In genomic region chr1:38013027-38013588, GRCh38 we compare ENCODE assay signal across 1 cellular context.
TF ChIP-seq lines count a peak whose summit lies in the region.

No MANE protein-coding gene starts in this region.

TF ChIP-seq in HepG2, 621 proteins besides CTCF, POLR2A, EP300 and RAD21 (continued from another document):
- no peak for TF ChIP-seq CSRNP2 (CRISPR knock-in tag; conservative IDR thresholded peaks at IDR 0.05; ENCODE audit: low read depth)
- no peak for TF ChIP-seq ZNF460 (CRISPR knock-in tag; IDR thresholded peaks at IDR 0.05; ENCODE audit: borderline replicate concordance)
- no peak for TF ChIP-seq RXRB (CRISPR knock-in tag; IDR thresholded peaks at IDR 0.05; ENCODE audit: borderline replicate concordance)
- 0 out of 2 replicates have a peak, but pooled peaks have one; percentile 8 for TF ChIP-seq ZNF598 (CRISPR knock-in tag; IDR thresholded peaks at IDR 0.05; ENCODE audit: borderline replicate concordance)
- TF ChIP-seq ARNT (IDR thresholded peaks at IDR 0.05), result no peak
- TF ChIP-seq UBTF (CRISPR knock-in tag; IDR thresholded peaks at IDR 0.05), result 0 out of 2 replicates have a peak, but pooled peaks have one; percentile 35
